ENCODE assay signal across 8 cellular contexts in genomic region chr22:37747715-37748100, GRCh38. TPM values are rescaled to one million over a fixed set of nuclear protein-coding genes. Genes with fewer than 3 reads are reported as not detected.
A peak's percentile ranks its signal among the peaks of the same experiment; 100 is the strongest.
DNase-seq lines count a peak whose midpoint lies in the region; ATAC-seq and TF ChIP-seq lines count a peak whose summit lies in the region.

No MANE protein-coding gene starts in this region.

- H3K79me2 ChIP-seq in fibroblast of lung (ENCODE audit: control insufficient read depth, insufficient read depth, low read length) = peaks cover 60% of the 10 kb centered on the region

- peaks cover 54% of the 10 kb centered on the region for H3K36me3 ChIP-seq in SJSA1
- no peaks in the 10 kb centered on the region for H3K36me3 ChIP-seq in fibroblast of lung (ENCODE audit: control insufficient read depth, insufficient read depth, low read length)
- no peaks in the 10 kb centered on the region for H3K36me3 ChIP-seq in mucosa of descending colon (ENCODE audit: low read depth)

- H3K4me1 ChIP-seq in SJSA1 (replicated peaks) (peaks cover 74% of the 10 kb centered on the region), fibroblast of lung (ENCODE audit: control insufficient read depth, extremely low read depth, insufficient read depth, low read length) (peaks cover 58% of the 10 kb centered on the region), mucosa of descending colon (ENCODE audit: low read depth) (peaks cover 36% of the 10 kb centered on the region)

- peak overlapping the region; percentile 97 for H3K4me2 ChIP-seq in fibroblast of lung (ENCODE audit: extremely low read depth, insufficient read depth, low read length)

- H4K20me1 ChIP-seq in fibroblast of lung (ENCODE audit: control insufficient read depth, extremely low read depth, insufficient read depth, low read length) = no peaks in the 10 kb centered on the region

- TF ChIP-seq CTCF in fibroblast of lung (conservative IDR thresholded peaks at IDR 0.05 in 1 of 2, IDR thresholded peaks at IDR 0.05 in 1 of 2; ENCODE audit: low read depth in 1 of 2, low read length in 2 of 2) (no peak), retinal pigment epithelial cell (conservative IDR thresholded peaks at IDR 0.05; ENCODE audit: low read depth, low read length) (no peak), mucosa of descending colon (IDR thresholded peaks at IDR 0.05) (no peak)

- no peak overlapping the region for H2AFZ ChIP-seq in fibroblast of lung (ENCODE audit: low read length)

- H3K27me3 ChIP-seq in SJSA1 (replicated peaks) = no peaks in the 10 kb centered on the region
- no peaks in the 10 kb centered on the region for H3K27me3 ChIP-seq in fibroblast of lung (ENCODE audit: control insufficient read depth, insufficient read depth, low read length)

- H3K9me3 ChIP-seq in SJSA1 (replicated peaks) (no peaks in the 10 kb centered on the region), fibroblast of lung (ENCODE audit: control insufficient read depth, insufficient read depth, low read depth, low read length) (no peaks in the 10 kb centered on the region), mucosa of descending colon (no peaks in the 10 kb centered on the region)

- intact Hi-C loops in mucosa of descending colon (cut with DNase I, micrococcal nuclease) = no loop called here

- H3K4me3 ChIP-seq in SJSA1 (peak overlapping the region; percentile 99), fibroblast of lung (replicated peaks in 1 of 4; ENCODE audit: control extremely low read depth in 1 of 4, insufficient read depth in 1 of 4, low read depth in 3 of 4, low read length in 4 of 4) (peak overlapping the region; percentile 40 to 93 (median 78)), retinal pigment epithelial cell (ENCODE audit: low read length) (peak overlapping the region; percentile 81), mucosa of descending colon (no peak overlapping the region)

- peak overlapping the region; percentile 32 for H3K9ac ChIP-seq in fibroblast of lung (ENCODE audit: insufficient read depth, low read length)

- ATAC-seq in mucosa of descending colon (no peak), HG03342 (IDR thresholded peaks at IDR 0.05; ENCODE audit: unreplicated experiment) (no peak)

- DNase-seq in EH (ENCODE audit: low read depth) (peak; percentile 34), SJSA1 (ENCODE audit: low read depth in 1 of 2, low spot score in 2 of 2) (no peak), fibroblast of lung (ENCODE audit: low read depth in 2 of 2) (no peak), retinal pigment epithelial cell (ENCODE audit: low read depth) (no peak), NCI-H526 (lab: John Stamatoyannopoulos, UW) (no peak), mucosa of descending colon (no peak), C1 segment of cervical spinal cord (lab: John Stamatoyannopoulos, UW) (no peak)

- H3K27ac ChIP-seq in SJSA1 (no peak overlapping the region), fibroblast of lung (ENCODE audit: insufficient read depth, low read length) (peak overlapping the region; percentile 93)

RNA-seq across cellular contexts. Expression of gene TRIOBP, which starts 50.9 kb away (rescaled TPM):
- 90.4 and 92.5 TPM in 2 replicates for total RNA-seq in SJSA1 (2014; rRNA removed; shearing (Covaris generic))
- total RNA-seq in fibroblast of lung = 105 and 131 TPM in 2 replicates
- 32.9 and 35.4 TPM in 2 replicates for polyA plus RNA-seq in fibroblast of lung
- polyA plus RNA-seq in fibroblast of lung (2012) = 104 and 109 TPM in 2 replicates
- 188 and 198 TPM in 2 replicates for polyA minus RNA-seq in fibroblast of lung (ENCODE audit: low replicate concordance)
- 100 to 1,000 TPM in 1 of 3 donors, 10 to 100 TPM in 2; 78.2 to 107 (median 78.6) TPM for total RNA-seq in mucosa of descending colon
